ENCODE assay signal across 12 cellular contexts in the genomic region with DNA sequence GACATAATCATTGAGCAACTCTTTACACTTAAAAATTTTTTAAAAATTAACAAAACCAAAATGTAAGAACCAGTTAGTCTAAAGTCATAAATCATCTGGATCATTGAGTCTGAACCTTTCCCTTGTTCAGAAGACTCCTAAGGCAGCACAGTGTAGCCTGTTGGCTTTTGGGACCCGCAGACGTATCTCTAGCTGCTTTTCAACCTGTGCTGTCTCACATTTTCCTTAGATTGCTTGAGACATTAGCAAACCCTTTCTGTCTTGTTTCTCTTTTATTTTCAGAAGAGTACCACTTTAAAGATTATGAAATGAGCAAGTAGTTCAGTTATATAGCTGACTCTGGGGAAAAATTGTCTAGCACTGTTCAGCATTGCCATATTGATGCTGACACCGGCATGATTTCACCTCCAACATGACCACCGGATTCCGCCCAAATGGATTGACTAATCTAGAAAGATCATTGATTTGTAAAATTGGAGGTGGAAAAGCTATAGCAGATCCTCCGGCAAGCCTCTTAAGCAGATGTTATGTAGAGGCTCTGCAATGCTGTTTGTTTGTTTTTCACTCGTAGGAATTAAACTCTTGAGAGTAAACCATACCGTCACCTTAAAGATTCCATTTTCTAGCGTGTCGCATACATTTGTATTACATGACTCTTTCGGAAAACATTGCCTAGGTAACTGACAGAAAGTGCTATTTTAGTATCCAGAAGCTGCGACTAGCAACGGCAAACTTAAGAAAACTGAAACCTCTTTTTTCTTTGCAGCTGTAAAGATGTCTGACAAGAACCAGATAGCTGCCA. TPM values are rescaled to one million over a fixed set of nuclear protein-coding genes. Genes with fewer than 3 reads are reported as not detected.
DNase-seq lines count a peak whose midpoint lies in the region; ATAC-seq and TF ChIP-seq lines count a peak whose summit lies in the region.
"Had no signal": no experiment of that assay in that cellular context is flagged by ENCODE, and none has a peak within 500 bp of the region (broad histone marks: within the 10 kb centered on the region; RNA-seq: fewer than 3 reads in every experiment).

No MANE protein-coding gene starts in this region.

- intact Hi-C loops in activated CD4-positive, alpha-beta T cell treated with anti-CD3 and anti-CD28 coated beads, Interleukin-2, amount 10 ng/mL, durations not matched to agents 24 days and 14 days (cut with micrococcal nuclease), result no loop called here

- no peak overlapping the region for H3K9ac ChIP-seq in rectal smooth muscle tissue (ENCODE audit: low read length)

- POLR2A ChIA-PET in activated CD4-positive, alpha-beta T cell treated with anti-CD3 and anti-CD28 coated beads, Interleukin-2, amount 10 ng/mL, durations not matched to agents 7 days and 5 days (lab: Charles Lee), result no interaction called here

- DNase-seq in activated CD4-positive, alpha-beta T cell treated with anti-CD3 and anti-CD28 coated beads, Interleukin-2, amount 10 ng/mL, durations not matched to agents 7 days and 5 days, result no peak
- DNase-seq in activated CD4-positive, alpha-beta T cell treated with anti-CD3 and anti-CD28 coated beads, Interleukin-2, amount 10 ng/mL, durations not matched to agents 24 days and 14 days, result no peak
- DNase-seq in GM20000 (ENCODE audit: low spot score), result peak; percentile 3
- DNase-seq in activated naive CD8-positive, alpha-beta T cell treated with anti-CD3 and anti-CD28 coated beads, Interleukin-2, amount 50 U/mL, for 24 hours, result no peak
- no peak for DNase-seq in AG20443 (ENCODE audit: low spot score)
- no peak for DNase-seq in SKM-1 treated with dmso at 0.1 percent for 144 hours (lab: John Stamatoyannopoulos, UW; ENCODE audit: unreplicated experiment)
- no peak for DNase-seq in pons (ENCODE audit: low spot score)
- DNase-seq: ACHN, body of pancreas, GDM1, Right ventricle myocardium superior had no signal

- peaks cover 38% of the 10 kb centered on the region for H3K36me3 Mint-ChIP-seq in activated CD4-positive, alpha-beta T cell treated with anti-CD3 and anti-CD28 coated beads, Interleukin-2, amount 10 ng/mL, durations not matched to agents 7 days and 5 days (ENCODE audit: low read depth)
- H3K36me3 Mint-ChIP-seq in activated CD4-positive, alpha-beta T cell treated with anti-CD3 and anti-CD28 coated beads, Interleukin-2, amount 10 ng/mL, durations not matched to agents 24 days and 14 days (ENCODE audit: low read depth), result peaks cover 23% of the 10 kb centered on the region
- no peaks in the 10 kb centered on the region for H3K36me3 Mint-ChIP-seq in activated naive CD8-positive, alpha-beta T cell treated with anti-CD3 and anti-CD28 coated beads, Interleukin-2, amount 50 U/mL, for 24 hours (ENCODE audit: low read depth)

- CTCF ChIA-PET in activated CD4-positive, alpha-beta T cell treated with anti-CD3 and anti-CD28 coated beads, Interleukin-2, amount 10 ng/mL, durations not matched to agents 7 days and 5 days (lab: Charles Lee), result interaction anchor here (0.6 to 1.4 kb wide), 3 partner anchors 19 to 92 kb away, joined by 3 read pairs; no protein-coding TSS in a partner anchor

- H3K9me3 Mint-ChIP-seq in activated CD4-positive, alpha-beta T cell treated with anti-CD3 and anti-CD28 coated beads, Interleukin-2, amount 10 ng/mL, durations not matched to agents 7 days and 5 days, result no peaks in the 10 kb centered on the region
- H3K9me3 Mint-ChIP-seq in activated CD4-positive, alpha-beta T cell treated with anti-CD3 and anti-CD28 coated beads, Interleukin-2, amount 10 ng/mL, durations not matched to agents 24 days and 14 days, result no peaks in the 10 kb centered on the region
- H3K9me3 Mint-ChIP-seq in activated naive CD8-positive, alpha-beta T cell treated with anti-CD3 and anti-CD28 coated beads, Interleukin-2, amount 50 U/mL, for 24 hours, result no peaks in the 10 kb centered on the region

- no peaks in the 10 kb centered on the region for H3K27me3 Mint-ChIP-seq in activated CD4-positive, alpha-beta T cell treated with anti-CD3 and anti-CD28 coated beads, Interleukin-2, amount 10 ng/mL, durations not matched to agents 7 days and 5 days
- no peaks in the 10 kb centered on the region for H3K27me3 Mint-ChIP-seq in activated CD4-positive, alpha-beta T cell treated with anti-CD3 and anti-CD28 coated beads, Interleukin-2, amount 10 ng/mL, durations not matched to agents 24 days and 14 days
- no peaks in the 10 kb centered on the region for H3K27me3 Mint-ChIP-seq in activated naive CD8-positive, alpha-beta T cell treated with anti-CD3 and anti-CD28 coated beads, Interleukin-2, amount 50 U/mL, for 24 hours

- peak; percentile 24 for ATAC-seq in activated naive CD8-positive, alpha-beta T cell treated with anti-CD3 and anti-CD28 coated beads, Interleukin-2, amount 50 U/mL, for 24 hours
- ATAC-seq: body of pancreas had no signal

- H3K4me3 ChIP-seq in rectal smooth muscle tissue (ENCODE audit: low read length), result no peak overlapping the region
- H3K4me3 ChIP-seq: body of pancreas had no signal

- H3K4me1 Mint-ChIP-seq in activated CD4-positive, alpha-beta T cell treated with anti-CD3 and anti-CD28 coated beads, Interleukin-2, amount 10 ng/mL, durations not matched to agents 7 days and 5 days, result peaks cover 15% of the 10 kb centered on the region
- H3K4me1 Mint-ChIP-seq in activated CD4-positive, alpha-beta T cell treated with anti-CD3 and anti-CD28 coated beads, Interleukin-2, amount 10 ng/mL, durations not matched to agents 24 days and 14 days, result peaks cover 8% of the 10 kb centered on the region
- H3K4me1 Mint-ChIP-seq in activated naive CD8-positive, alpha-beta T cell treated with anti-CD3 and anti-CD28 coated beads, Interleukin-2, amount 50 U/mL, for 24 hours, result peaks cover 12% of the 10 kb centered on the region

- no peak for TF ChIP-seq CTCF in GM20000 (IDR thresholded peaks at IDR 0.05; ENCODE audit: extremely low read depth, missing control alignments)

- no peaks in the 10 kb centered on the region for H3K27me3 ChIP-seq in rectal smooth muscle tissue (ENCODE audit: control insufficient read depth, insufficient read depth, low read length)
- H3K27me3 ChIP-seq: body of pancreas had no signal

- peak overlapping the region; percentile 60 for H3K27ac ChIP-seq in rectal smooth muscle tissue (ENCODE audit: low read depth, low read length)

- H3K4me1 ChIP-seq in rectal smooth muscle tissue (ENCODE audit: control insufficient read depth, insufficient read depth, low read length), result peaks cover 4% of the 10 kb centered on the region

- H3K27ac Mint-ChIP-seq in activated CD4-positive, alpha-beta T cell treated with anti-CD3 and anti-CD28 coated beads, Interleukin-2, amount 10 ng/mL, durations not matched to agents 7 days and 5 days, result peak overlapping the region; percentile 54
- H3K27ac Mint-ChIP-seq in activated CD4-positive, alpha-beta T cell treated with anti-CD3 and anti-CD28 coated beads, Interleukin-2, amount 10 ng/mL, durations not matched to agents 24 days and 14 days, result no peak overlapping the region
- H3K27ac Mint-ChIP-seq in activated naive CD8-positive, alpha-beta T cell treated with anti-CD3 and anti-CD28 coated beads, Interleukin-2, amount 50 U/mL, for 24 hours, result peak overlapping the region; percentile 12

- no peaks in the 10 kb centered on the region for H3K36me3 ChIP-seq in rectal smooth muscle tissue (ENCODE audit: control insufficient read depth, insufficient read depth, low read length)

- no peak overlapping the region for H3K4me3 Mint-ChIP-seq in activated CD4-positive, alpha-beta T cell treated with anti-CD3 and anti-CD28 coated beads, Interleukin-2, amount 10 ng/mL, durations not matched to agents 7 days and 5 days
- H3K4me3 Mint-ChIP-seq in activated CD4-positive, alpha-beta T cell treated with anti-CD3 and anti-CD28 coated beads, Interleukin-2, amount 10 ng/mL, durations not matched to agents 24 days and 14 days, result no peak overlapping the region
- H3K4me3 Mint-ChIP-seq in activated naive CD8-positive, alpha-beta T cell treated with anti-CD3 and anti-CD28 coated beads, Interleukin-2, amount 50 U/mL, for 24 hours, result no peak overlapping the region

RNA-seq across cellular contexts. Expression of a gene that starts 9.0 kb away (rescaled TPM):
- 1 to 10 TPM; 6.9 to 8.3 TPM for total RNA-seq in activated CD4-positive, alpha-beta T cell treated with anti-CD3 and anti-CD28 coated beads, Interleukin-2, amount 10 ng/mL, durations not matched to agents 7 days and 5 days
- total RNA-seq in activated CD4-positive, alpha-beta T cell treated with anti-CD3 and anti-CD28 coated beads, Interleukin-2, amount 10 ng/mL, durations not matched to agents 24 days and 14 days, result 3.0 and 4.2 TPM in 2 replicates

RNA-seq across cellular contexts. Expression of a gene that starts 27.0 kb away (rescaled TPM):
- total RNA-seq in activated CD4-positive, alpha-beta T cell treated with anti-CD3 and anti-CD28 coated beads, Interleukin-2, amount 10 ng/mL, durations not matched to agents 7 days and 5 days, result 10 to 100 TPM in 1 of 2 experiments, 1 to 10 TPM in 1; 9.1 to 10.9 TPM
- 9.2 and 10.8 TPM in 2 replicates for total RNA-seq in activated CD4-positive, alpha-beta T cell treated with anti-CD3 and anti-CD28 coated beads, Interleukin-2, amount 10 ng/mL, durations not matched to agents 24 days and 14 days
